In genomic region chr12:130649101-130649571, GRCh38 we compare ENCODE assay signal across 14 cellular contexts.
DNase-seq lines count a peak whose midpoint lies in the region; ATAC-seq and TF ChIP-seq lines count a peak whose summit lies in the region.
"Had no signal": no experiment of that assay in that cellular context is flagged by ENCODE, and none has a peak within 500 bp of the region (broad histone marks: within the 10 kb centered on the region; RNA-seq: fewer than 3 reads in every experiment).

No MANE protein-coding gene starts in this region.

- no peak overlapping the region for H3K23ac ChIP-seq in neuronal stem cell (ENCODE audit: low read depth, low read length, poor library complexity)

- H3K79me1 ChIP-seq in neuronal stem cell (ENCODE audit: low read depth, low read length), result no peaks in the 10 kb centered on the region

- H3K36me3 ChIP-seq in neuronal stem cell (replicated peaks in 1 of 2; ENCODE audit: control insufficient read depth in 2 of 2, insufficient read depth in 2 of 2, low read length in 2 of 2) (no peaks in the 10 kb centered on the region), upper lobe of right lung (no peaks in the 10 kb centered on the region)
- H3K36me3 ChIP-seq in CD8-positive, alpha-beta T cell (ENCODE audit: insufficient read depth, low read length), result no peaks in the 10 kb centered on the region

- peak overlapping the region; percentile 53 for H2BK15ac ChIP-seq in neuronal stem cell (ENCODE audit: low read length)

- peak overlapping the region; percentile 78 for H3K18ac ChIP-seq in neuronal stem cell (ENCODE audit: low read length)

- DNase-seq in chondrocyte (ENCODE audit: low spot score) (peak; percentile 65), neuronal stem cell (ENCODE audit: low spot score) (no peak), upper lobe of right lung (no peak), SW480 (ENCODE audit: low spot score) (no peak)
- no peak for DNase-seq in CD8-positive, alpha-beta T cell
- DNase-seq: BE2C, DMS53, GF-D8, GM23248, H9, KBM-7 had no signal

- no peak overlapping the region for H3K4me3 Mint-ChIP-seq in chondrocyte (ENCODE audit: unreplicated experiment)
- H3K4me3 Mint-ChIP-seq in CD8-positive, alpha-beta T cell, result no peak overlapping the region
- H3K4me3 Mint-ChIP-seq: H9 had no signal

- no peak overlapping the region for H3K27ac Mint-ChIP-seq in chondrocyte (ENCODE audit: unreplicated experiment)
- H3K27ac Mint-ChIP-seq in CD8-positive, alpha-beta T cell, result no peak overlapping the region

- peak overlapping the region; percentile 58 for H3K14ac ChIP-seq in neuronal stem cell (ENCODE audit: low read length)

- H3K27me3 ChIP-seq in neuronal stem cell (ENCODE audit: control insufficient read depth in 3 of 3, insufficient read depth in 3 of 3, low read depth in 1 of 3, low read length in 3 of 3), result peaks cover 0 to 4% (median 0%) of the 10 kb centered on the region in 3 experiments
- H3K27me3 ChIP-seq in upper lobe of right lung, result peaks cover 5% of the 10 kb centered on the region
- no peaks in the 10 kb centered on the region for H3K27me3 ChIP-seq in CD8-positive, alpha-beta T cell (ENCODE audit: insufficient read depth, low read length)
- H3K27me3 ChIP-seq: BE2C had no signal

- H3K4me2 ChIP-seq in neuronal stem cell (ENCODE audit: insufficient read depth, low read length, poor library complexity, severe bottlenecking), result no peak overlapping the region
- H3K4me2 ChIP-seq: A549 had no signal

- TF ChIP-seq RAD21 in Ishikawa (IDR thresholded peaks at IDR 0.05; ENCODE audit: low read depth), result no peak

- WGBS in neuronal stem cell (ENCODE audit: extremely low coverage in 2 of 2, insufficient read length in 2 of 2, insufficient replicate concordance in 1 of 2), 2 donors, result no CpG with 5 or more reads among the region's 26 CpGs

- peaks cover 0 to 10% of the 10 kb centered on the region in 2 donors for H3K4me1 ChIP-seq in neuronal stem cell (ENCODE audit: control insufficient read depth in 2 of 2, insufficient read depth in 1 of 2, low read depth in 1 of 2, low read length in 2 of 2)
- H3K4me1 ChIP-seq in upper lobe of right lung, result no peaks in the 10 kb centered on the region
- H3K4me1 ChIP-seq in CD8-positive, alpha-beta T cell (ENCODE audit: insufficient read depth, low read length), result no peaks in the 10 kb centered on the region
- H3K4me1 ChIP-seq: A549, BE2C had no signal

- H4K91ac ChIP-seq in neuronal stem cell (ENCODE audit: low read depth, low read length, poor library complexity), result no peak overlapping the region

- H2AFZ ChIP-seq in neuronal stem cell (ENCODE audit: low read length), result no peak overlapping the region
- H2AFZ ChIP-seq: GM23248 had no signal

- peak overlapping the region; percentile 78 for H2AK5ac ChIP-seq in neuronal stem cell (ENCODE audit: low read depth, low read length)

- no peak overlapping the region for H4K8ac ChIP-seq in neuronal stem cell (ENCODE audit: low read depth, low read length)

- CTCF ChIA-PET in CD8-positive, alpha-beta T cell (lab: Charles Lee), result no interaction called here

- peaks cover 5% of the 10 kb centered on the region for H3K27me3 Mint-ChIP-seq in chondrocyte (ENCODE audit: low read depth)
- peaks cover 8% of the 10 kb centered on the region for H3K27me3 Mint-ChIP-seq in CD8-positive, alpha-beta T cell (ENCODE audit: low read depth)

- peaks cover 0 to 2% of the 10 kb centered on the region in 2 donors for H3K9me3 ChIP-seq in neuronal stem cell (replicated peaks in 1 of 2; ENCODE audit: control insufficient read depth in 2 of 2, insufficient read depth in 1 of 2, low read depth in 1 of 2, low read length in 2 of 2)
- H3K9me3 ChIP-seq in upper lobe of right lung, result no peaks in the 10 kb centered on the region
- H3K9me3 ChIP-seq in CD8-positive, alpha-beta T cell (ENCODE audit: low read length), result no peaks in the 10 kb centered on the region
- H3K9me3 ChIP-seq: BE2C had no signal

- peak overlapping the region; percentile 93 for H2BK120ac ChIP-seq in neuronal stem cell (ENCODE audit: low read depth, low read length)

- intact Hi-C loops in upper lobe of right lung (cut with DNase I), result no loop called here
- intact Hi-C loops in CD8-positive, alpha-beta T cell (cut with DNase I, micrococcal nuclease), result no loop called here

- H2BK12ac ChIP-seq in neuronal stem cell (ENCODE audit: low read length), result no peak overlapping the region

- no peak overlapping the region for H3K27ac ChIP-seq in neuronal stem cell (replicated peaks; ENCODE audit: low read length)
- no peak overlapping the region for H3K27ac ChIP-seq in upper lobe of right lung
- no peak overlapping the region for H3K27ac ChIP-seq in CD8-positive, alpha-beta T cell (ENCODE audit: low read depth, low read length)
- H3K27ac ChIP-seq: A549, GM23248 had no signal

- TF ChIP-seq CTCF in chondrocyte (IDR thresholded peaks at IDR 0.05) (no peak), upper lobe of right lung (IDR thresholded peaks at IDR 0.05) (no peak)
- TF ChIP-seq CTCF in CD8-positive, alpha-beta T cell (IDR thresholded peaks at IDR 0.05), result no peak

- H2BK5ac ChIP-seq in neuronal stem cell (ENCODE audit: low read length), result peak overlapping the region; percentile 56

- no peak for TF ChIP-seq EP300 in Ishikawa (IDR thresholded peaks at IDR 0.05; ENCODE audit: borderline replicate concordance)

- H3K4ac ChIP-seq in neuronal stem cell (ENCODE audit: low read length), result no peak overlapping the region

- ATAC-seq in upper lobe of right lung, result peak; percentile 26
- no peak for ATAC-seq in CD8-positive, alpha-beta T cell
- ATAC-seq in GM19023 (IDR thresholded peaks at IDR 0.05; ENCODE audit: unreplicated experiment), result no peak

- H3K4me3 ChIP-seq in neuronal stem cell (ENCODE audit: low read length in 2 of 2) (no peak overlapping the region), upper lobe of right lung (no peak overlapping the region)
- no peak overlapping the region for H3K4me3 ChIP-seq in CD8-positive, alpha-beta T cell (ENCODE audit: low read depth, low read length)
- H3K4me3 ChIP-seq: A549, GM23248 had no signal

- POLR2A ChIA-PET in CD8-positive, alpha-beta T cell (lab: Charles Lee), result no interaction called here

- H3K9ac ChIP-seq in neuronal stem cell (ENCODE audit: low read depth, low read length, poor library complexity), result no peak overlapping the region
- H3K9ac ChIP-seq: GM23248 had no signal

- no peaks in the 10 kb centered on the region for H3K36me3 Mint-ChIP-seq in chondrocyte (ENCODE audit: low read depth)
- no peaks in the 10 kb centered on the region for H3K36me3 Mint-ChIP-seq in CD8-positive, alpha-beta T cell

- H3K9me3 Mint-ChIP-seq in chondrocyte (ENCODE audit: low read depth), result peaks cover 9% of the 10 kb centered on the region
- peaks cover 2% of the 10 kb centered on the region for H3K9me3 Mint-ChIP-seq in CD8-positive, alpha-beta T cell

- H3K4me1 Mint-ChIP-seq in chondrocyte (ENCODE audit: low read depth), result no peaks in the 10 kb centered on the region
- H3K4me1 Mint-ChIP-seq in CD8-positive, alpha-beta T cell (ENCODE audit: low read depth), result no peaks in the 10 kb centered on the region

TF ChIP-seq in Ishikawa, 13 proteins besides CTCF, POLR2A, EP300 and RAD21:
- no peak for TF ChIP-seq TAF1 (IDR thresholded peaks at IDR 0.05; ENCODE audit: low read depth)
- TF ChIP-seq FOXM1 (IDR thresholded peaks at IDR 0.05; ENCODE audit: borderline replicate concordance, low read depth), result no peak
- no peak for TF ChIP-seq CEBPB (IDR thresholded peaks at IDR 0.05)
- TF ChIP-seq USF1 (IDR thresholded peaks at IDR 0.05), result peak; percentile 57
- no peak for TF ChIP-seq REST (IDR thresholded peaks at IDR 0.05; ENCODE audit: low read depth)
